Comparison of ENCODE assay signal across 7 cellular contexts in the genomic region with DNA sequence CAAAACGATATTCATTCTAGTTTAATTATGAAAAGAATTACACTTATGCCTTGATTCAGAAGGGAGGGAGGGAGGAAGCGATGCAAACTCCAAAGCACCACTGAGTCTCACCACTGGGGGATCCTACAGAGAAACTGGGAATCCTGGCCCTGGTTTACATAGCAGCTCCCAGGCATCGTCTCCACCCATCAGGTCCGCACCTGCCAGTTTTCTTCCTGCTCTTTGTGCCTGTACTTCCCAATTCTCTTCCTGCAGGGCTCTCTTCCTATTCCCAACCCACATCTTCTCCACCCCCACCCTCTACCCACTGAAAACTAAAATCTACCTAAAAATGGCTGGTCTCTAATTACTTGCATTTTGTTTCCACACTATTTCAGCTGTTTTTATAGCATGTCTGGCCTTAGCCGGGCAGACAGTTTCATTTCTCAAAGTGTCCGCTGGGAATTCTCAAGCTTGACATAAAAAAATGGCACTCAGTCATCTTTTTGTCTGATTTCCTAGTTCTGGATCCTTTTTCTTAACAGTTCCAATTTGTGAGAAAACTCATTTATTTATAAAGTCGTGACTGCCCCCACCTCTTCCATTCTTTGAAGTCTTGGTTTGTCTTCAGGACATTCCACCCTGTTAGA. TPM values are rescaled to one million over a fixed set of nuclear protein-coding genes. Genes with fewer than 3 reads are reported as not detected.
A peak's percentile ranks its signal among the peaks of the same experiment; 100 is the strongest.
DNase-seq lines count a peak whose midpoint lies in the region; ATAC-seq and TF ChIP-seq lines count a peak whose summit lies in the region.

No MANE protein-coding gene starts in this region.

- peaks cover 48% of the 10 kb centered on the region for H3K79me2 ChIP-seq in mammary epithelial cell (ENCODE audit: insufficient read depth, low read length)

- DNase-seq in ELR (ENCODE audit: low read depth) = peak; percentile 74
- DNase-seq in M059J (ENCODE audit: low read depth) = peak; percentile 43
- DNase-seq in mammary epithelial cell = peak; percentile 65
- peak; percentile 85 for DNase-seq in myocyte (ENCODE audit: low read depth)
- no peak for DNase-seq in OCI-M2 (lab: John Stamatoyannopoulos, UW; ENCODE audit: unreplicated experiment)
- DNase-seq in cerebellar nuclear complex (lab: John Stamatoyannopoulos, UW) = no peak

- peaks cover 6% of the 10 kb centered on the region for H3K36me3 ChIP-seq in mammary epithelial cell (ENCODE audit: insufficient read depth, low read length)

- no peak overlapping the region for H2AFZ ChIP-seq in mammary epithelial cell (ENCODE audit: low read depth, low read length)

- TF ChIP-seq CTCF in mammary epithelial cell (conservative IDR thresholded peaks at IDR 0.05 in 1 of 2, IDR thresholded peaks at IDR 0.05 in 1 of 2; ENCODE audit: extremely low read depth in 1 of 2, insufficient read depth in 1 of 2, low read depth in 1 of 2, low read length in 2 of 2) = peak; percentile 35 to 52

- H3K27me3 ChIP-seq in mammary epithelial cell (ENCODE audit: insufficient read depth, low read length) = no peaks in the 10 kb centered on the region

- BruUV-seq in mammary epithelial cell (replicated peaks; lab: Mats Ljungman, UMichigan) = no TSS peak

- H3K4me2 ChIP-seq in mammary epithelial cell (ENCODE audit: insufficient read depth, low read depth, low read length) = peak overlapping the region; percentile 79

- no peaks in the 10 kb centered on the region for H4K20me1 ChIP-seq in mammary epithelial cell (ENCODE audit: insufficient read depth, low read length)

- intact Hi-C loops in mammary epithelial cell (cut with micrococcal nuclease) = no loop called here

- peak overlapping the region; percentile 100 for H3K9ac ChIP-seq in mammary epithelial cell (ENCODE audit: insufficient read depth, low read length)

- peak overlapping the region; percentile 99 for H3K27ac ChIP-seq in mammary epithelial cell (ENCODE audit: insufficient read depth, low read depth, low read length)

- dilution Hi-C loops in mammary epithelial cell (cut with HindIII; ENCODE audit: low sequenced_read_pairs) = loop anchor here (25.0 kb wide), 1 partner anchor 530 kb away; no protein-coding TSS in a partner anchor

- peaks cover 58% of the 10 kb centered on the region for H3K4me1 ChIP-seq in mammary epithelial cell (ENCODE audit: insufficient read depth, low read length)

- CTCF ChIA-PET in mammary epithelial cell (lab: Charles Lee; ENCODE audit: low non-redundant PET) = no interaction called here

- no peaks in the 10 kb centered on the region for H3K9me3 ChIP-seq in mammary epithelial cell (replicated peaks; ENCODE audit: insufficient read depth, low read length)

- in situ Hi-C loops in mammary epithelial cell (cut with MboI; ENCODE audit: low sequenced_read_pairs in 2 of 2) = no loop called here

- 76% methylated on average over 5 of the region's 7 CpGs for WGBS in mammary epithelial cell (ENCODE audit: low coverage, missing lambda C conversion rate)

- no peak for ATAC-seq in HG02571 (IDR thresholded peaks at IDR 0.05; ENCODE audit: unreplicated experiment)

- H3K4me3 ChIP-seq in mammary epithelial cell (replicated peaks in 1 of 3; ENCODE audit: insufficient read depth in 1 of 3, low read depth in 2 of 3, low read length in 3 of 3) = peak overlapping the region in 2 of 3 experiments; percentile 82 to 85

RNA-seq across cellular contexts. Expression of gene TNIP1, which starts 1.6 kb away (rescaled TPM):
- 85.3 and 116 TPM in 2 replicates for total RNA-seq in M059J (2014; rRNA removed; shearing (Covaris generic))
- 100 to 1,000 TPM in 1 of 2 donors, 10 to 100 TPM in 1; 74.3 to 247 TPM for total RNA-seq in mammary epithelial cell
- 118 TPM for polyA plus RNA-seq in mammary epithelial cell
- 137 TPM for polyA minus RNA-seq in mammary epithelial cell
- 213 and 269 TPM in 2 replicates for total RNA-seq in myocyte
- polyA plus RNA-seq in myocyte (2012) = 153 TPM

Comparison
In these comparisons a context has a peak if more than half of its experiments do, and no peak if none do; other contexts are left out.
1. DNase-seq: peak in ELR (single experiment), M059J (single experiment), mammary epithelial cell (single experiment) and myocyte (single experiment); none in OCI-M2 (single experiment) and cerebellar nuclear complex (0 of 2).